4 cellular contexts compared by ENCODE assay signal in the genomic region with DNA sequence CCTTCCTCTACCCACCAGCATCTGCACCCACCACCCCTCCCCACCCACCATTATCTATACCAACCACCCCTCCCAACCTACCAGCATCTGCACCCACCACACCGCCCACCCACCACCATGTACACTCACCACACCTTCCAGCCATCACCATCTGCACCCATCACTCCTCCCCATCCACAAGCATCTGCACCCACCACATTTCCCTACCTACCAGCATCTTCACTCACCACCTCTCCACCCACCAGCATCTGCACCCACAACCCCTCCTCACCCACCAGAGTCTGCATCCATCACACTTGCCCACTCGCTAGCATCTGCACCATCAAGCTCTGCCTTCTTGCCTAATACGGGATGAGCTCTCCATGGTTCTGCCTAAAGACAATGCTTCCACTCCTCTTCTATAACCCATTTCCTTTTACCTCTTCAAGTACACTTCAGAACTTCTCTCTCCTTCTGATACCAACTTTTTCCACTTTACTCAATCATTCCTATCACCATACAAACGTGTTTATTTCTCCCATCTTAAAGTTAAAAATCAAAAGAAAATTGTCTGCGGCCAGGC.
TF ChIP-seq lines count a peak whose summit lies in the region.

No MANE protein-coding gene starts in this region.

TF ChIP-seq in SK-N-SH, 30 proteins besides CTCF, POLR2A, EP300 and RAD21:
- peak; percentile 84 for TF ChIP-seq REST (IDR thresholded peaks at IDR 0.05; ENCODE audit: low read depth, low read length)
- no peak for TF ChIP-seq RXRA (IDR thresholded peaks at IDR 0.05; ENCODE audit: borderline replicate concordance, low read depth)

TF ChIP-seq in SK-N-SH treated with all-trans-retinoic acid at 6 μM for 48 hours, 23 proteins besides CTCF, POLR2A, EP300 and RAD21 (continues in another document):
- TF ChIP-seq, protein P1, sequence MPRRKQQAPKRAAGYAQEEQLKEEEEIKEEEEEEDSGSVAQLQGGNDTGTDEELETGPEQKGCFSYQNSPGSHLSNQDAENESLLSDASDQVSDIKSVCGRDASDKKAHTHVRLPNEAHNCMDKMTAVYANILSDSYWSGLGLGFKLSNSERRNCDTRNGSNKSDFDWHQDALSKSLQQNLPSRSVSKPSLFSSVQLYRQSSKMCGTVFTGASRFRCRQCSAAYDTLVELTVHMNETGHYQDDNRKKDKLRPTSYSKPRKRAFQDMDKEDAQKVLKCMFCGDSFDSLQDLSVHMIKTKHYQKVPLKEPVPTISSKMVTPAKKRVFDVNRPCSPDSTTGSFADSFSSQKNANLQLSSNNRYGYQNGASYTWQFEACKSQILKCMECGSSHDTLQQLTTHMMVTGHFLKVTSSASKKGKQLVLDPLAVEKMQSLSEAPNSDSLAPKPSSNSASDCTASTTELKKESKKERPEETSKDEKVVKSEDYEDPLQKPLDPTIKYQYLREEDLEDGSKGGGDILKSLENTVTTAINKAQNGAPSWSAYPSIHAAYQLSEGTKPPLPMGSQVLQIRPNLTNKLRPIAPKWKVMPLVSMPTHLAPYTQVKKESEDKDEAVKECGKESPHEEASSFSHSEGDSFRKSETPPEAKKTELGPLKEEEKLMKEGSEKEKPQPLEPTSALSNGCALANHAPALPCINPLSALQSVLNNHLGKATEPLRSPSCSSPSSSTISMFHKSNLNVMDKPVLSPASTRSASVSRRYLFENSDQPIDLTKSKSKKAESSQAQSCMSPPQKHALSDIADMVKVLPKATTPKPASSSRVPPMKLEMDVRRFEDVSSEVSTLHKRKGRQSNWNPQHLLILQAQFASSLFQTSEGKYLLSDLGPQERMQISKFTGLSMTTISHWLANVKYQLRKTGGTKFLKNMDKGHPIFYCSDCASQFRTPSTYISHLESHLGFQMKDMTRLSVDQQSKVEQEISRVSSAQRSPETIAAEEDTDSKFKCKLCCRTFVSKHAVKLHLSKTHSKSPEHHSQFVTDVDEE (CRISPR knock-in tag; IDR thresholded peaks at IDR 0.05), result no peak
- TF ChIP-seq RARB (CRISPR knock-in tag; IDR thresholded peaks at IDR 0.05) (no peak), TCF4 (CRISPR knock-in tag; IDR thresholded peaks at IDR 0.05; ENCODE audit: borderline replicate concordance) (no peak), ZFP30 (CRISPR knock-in tag; IDR thresholded peaks at IDR 0.05) (no peak), CREB5 (CRISPR knock-in tag; IDR thresholded peaks at IDR 0.05; ENCODE audit: low read depth) (no peak), ARNTL (CRISPR knock-in tag; IDR thresholded peaks at IDR 0.05; ENCODE audit: borderline replicate concordance, low read depth) (no peak), ZNF8 (CRISPR knock-in tag; IDR thresholded peaks at IDR 0.05) (no peak)
- TF ChIP-seq, protein P2, sequence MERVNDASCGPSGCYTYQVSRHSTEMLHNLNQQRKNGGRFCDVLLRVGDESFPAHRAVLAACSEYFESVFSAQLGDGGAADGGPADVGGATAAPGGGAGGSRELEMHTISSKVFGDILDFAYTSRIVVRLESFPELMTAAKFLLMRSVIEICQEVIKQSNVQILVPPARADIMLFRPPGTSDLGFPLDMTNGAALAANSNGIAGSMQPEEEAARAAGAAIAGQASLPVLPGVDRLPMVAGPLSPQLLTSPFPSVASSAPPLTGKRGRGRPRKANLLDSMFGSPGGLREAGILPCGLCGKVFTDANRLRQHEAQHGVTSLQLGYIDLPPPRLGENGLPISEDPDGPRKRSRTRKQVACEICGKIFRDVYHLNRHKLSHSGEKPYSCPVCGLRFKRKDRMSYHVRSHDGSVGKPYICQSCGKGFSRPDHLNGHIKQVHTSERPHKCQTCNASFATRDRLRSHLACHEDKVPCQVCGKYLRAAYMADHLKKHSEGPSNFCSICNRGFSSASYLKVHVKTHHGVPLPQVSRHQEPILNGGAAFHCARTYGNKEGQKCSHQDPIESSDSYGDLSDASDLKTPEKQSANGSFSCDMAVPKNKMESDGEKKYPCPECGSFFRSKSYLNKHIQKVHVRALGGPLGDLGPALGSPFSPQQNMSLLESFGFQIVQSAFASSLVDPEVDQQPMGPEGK (CRISPR knock-in tag; IDR thresholded peaks at IDR 0.05; ENCODE audit: borderline replicate concordance), result no peak

TF ChIP-seq in HCT116, 20 proteins besides CTCF, POLR2A, EP300 and RAD21:
- no peak for TF ChIP-seq SIN3A (IDR thresholded peaks at IDR 0.05; ENCODE audit: low read depth)
- peak; percentile 19; the same call in 1 of the 2 replicates for TF ChIP-seq REST (IDR thresholded peaks at IDR 0.05; ENCODE audit: low read depth)

TF ChIP-seq in GM12878, 131 proteins besides CTCF, POLR2A, EP300 and RAD21:
- TF ChIP-seq SMAD1 (IDR thresholded peaks at IDR 0.05; ENCODE audit: low read depth, partially characterized antibody), result no peak
- TF ChIP-seq REST (IDR thresholded peaks at IDR 0.05; ENCODE audit: low read depth, low read length), result peak; percentile 64; the same call in 1 of the 2 replicates
